ENCODE assay signal across 8 cellular contexts in genomic region chr10:51698473-51699063, GRCh38. TPM values are rescaled to one million over a fixed set of nuclear protein-coding genes. Genes with fewer than 3 reads are reported as not detected.
DNase-seq lines count a peak whose midpoint lies in the region; ATAC-seq and TF ChIP-seq lines count a peak whose summit lies in the region.

No MANE protein-coding gene starts in this region.

- H3K36me3 Mint-ChIP-seq in endodermal cell (ENCODE audit: low read depth), result peaks cover 10% of the 10 kb centered on the region
- H3K36me3 Mint-ChIP-seq in nephron progenitor cell (ENCODE audit: low read depth), result peaks cover 26% of the 10 kb centered on the region

- H3K27me3 Mint-ChIP-seq in endodermal cell (ENCODE audit: insufficient read depth) (no peaks in the 10 kb centered on the region), nephron progenitor cell (ENCODE audit: low read depth, poor library complexity) (no peaks in the 10 kb centered on the region)

- H3K9me3 Mint-ChIP-seq in endodermal cell, result no peaks in the 10 kb centered on the region
- H3K9me3 Mint-ChIP-seq in nephron progenitor cell, result no peaks in the 10 kb centered on the region

- TF ChIP-seq CTCF in endodermal cell (conservative IDR thresholded peaks at IDR 0.05), result no peak
- no peak for TF ChIP-seq CTCF in nephron progenitor cell (IDR thresholded peaks at IDR 0.05)

- H3K4me2 ChIP-seq in BLaER1, result peak overlapping the region; percentile 97

- DNase-seq in NT2/D1 (ENCODE audit: low read depth, low spot score) (no peak), endodermal cell (no peak), nephron progenitor cell (no peak), NCI-H1436 treated with DMSO at 0.1 percent for 48 hours (lab: John Stamatoyannopoulos, UW) (no peak), epidermal melanocyte (ENCODE audit: insufficient read length, low spot score) (no peak), COLO829 (ENCODE audit: low spot score) (no peak)

- peaks cover 50% of the 10 kb centered on the region for H4K20me1 ChIP-seq in BLaER1

- peaks cover 33% of the 10 kb centered on the region for H3K4me1 Mint-ChIP-seq in endodermal cell
- peaks cover 52% of the 10 kb centered on the region for H3K4me1 Mint-ChIP-seq in nephron progenitor cell

- H3K9ac ChIP-seq in BLaER1 (peak overlapping the region; percentile 98), NT2/D1 (ENCODE audit: insufficient read length, low read depth) (peak overlapping the region; percentile 70), endodermal cell (ENCODE audit: extremely low read depth, low read length, poor library complexity, severe bottlenecking) (peak overlapping the region; percentile 96)

- H3K4me1 ChIP-seq in BLaER1 (peaks cover 33% of the 10 kb centered on the region), NT2/D1 (ENCODE audit: insufficient read depth, insufficient read length) (no peaks in the 10 kb centered on the region), endodermal cell (ENCODE audit: control insufficient read depth, insufficient read depth, low read length) (peaks cover 9% of the 10 kb centered on the region)

- ATAC-seq in HG03457 (IDR thresholded peaks at IDR 0.05; ENCODE audit: unreplicated experiment), result no peak

- no peaks in the 10 kb centered on the region; the same call in 1 of the 2 replicates for H3K9me3 ChIP-seq in BLaER1
- H3K9me3 ChIP-seq in NT2/D1 (ENCODE audit: insufficient read depth, low read length), result peaks cover 10% of the 10 kb centered on the region; the same call in 1 of the 2 replicates
- H3K9me3 ChIP-seq in endodermal cell (ENCODE audit: control insufficient read depth, low read length), result no peaks in the 10 kb centered on the region

- peak overlapping the region; percentile 99 for H3K27ac ChIP-seq in BLaER1
- no peak overlapping the region for H3K27ac ChIP-seq in endodermal cell (ENCODE audit: low read depth, low read length)

- peak overlapping the region; percentile 98 for H3K4me3 Mint-ChIP-seq in endodermal cell
- H3K4me3 Mint-ChIP-seq in nephron progenitor cell, result peak overlapping the region; percentile 100

- H3K27ac Mint-ChIP-seq in endodermal cell (peak overlapping the region; percentile 100), nephron progenitor cell (peak overlapping the region; percentile 100)

- peaks cover 35% of the 10 kb centered on the region for H3K36me3 ChIP-seq in BLaER1
- H3K36me3 ChIP-seq in NT2/D1 (ENCODE audit: insufficient read depth, insufficient read length, low read length), result peaks cover 12% of the 10 kb centered on the region
- peaks cover 27% of the 10 kb centered on the region for H3K36me3 ChIP-seq in endodermal cell (ENCODE audit: control insufficient read depth, insufficient read depth, low read length)

- H3K4me3 ChIP-seq in BLaER1, result peak overlapping the region; percentile 80
- H3K4me3 ChIP-seq in NT2/D1 (ENCODE audit: insufficient read length, low read depth), result peak overlapping the region; percentile 53
- peak overlapping the region; percentile 97 for H3K4me3 ChIP-seq in endodermal cell (ENCODE audit: low read length)

- 91 to 95% methylated on average over 4 to 8 of the region's 8 CpGs for WGBS in endodermal cell (ENCODE audit: insufficient coverage in 1 of 2, insufficient read length in 1 of 2), 2 experiments

- H3K27me3 ChIP-seq in BLaER1, result no peaks in the 10 kb centered on the region
- no peaks in the 10 kb centered on the region for H3K27me3 ChIP-seq in NT2/D1 (ENCODE audit: insufficient read depth, insufficient read length)
- H3K27me3 ChIP-seq in endodermal cell (ENCODE audit: control insufficient read depth, insufficient read depth, low read length, poor library complexity, severe bottlenecking), result no peaks in the 10 kb centered on the region

RNA-seq across cellular contexts. Expression of gene CSTF2T, which starts 0.8 kb away (rescaled TPM):
- 10 to 100 TPM; 26.9 to 32.9 TPM for total RNA-seq in endodermal cell
- 24.9 TPM for polyA plus RNA-seq in endodermal cell (2013, experiment 1 of 2)
- polyA plus RNA-seq in endodermal cell (2013, experiment 2 of 2), result 22.3 TPM
